11 cellular contexts compared by ENCODE assay signal in genomic region chr18:48326901-48327675, GRCh38.
DNase-seq lines count a peak whose midpoint lies in the region; ATAC-seq, FAIRE-seq and TF ChIP-seq lines count a peak whose summit lies in the region.
"Had no signal": no experiment of that assay in that cellular context is flagged by ENCODE, and none has a peak within 500 bp of the region (broad histone marks: within the 10 kb centered on the region; RNA-seq: fewer than 3 reads in every experiment).

No MANE protein-coding gene starts in this region.

- H3K27me3 ChIP-seq in bronchial epithelial cell (ENCODE audit: control insufficient read depth, insufficient read depth, low read length) (no peaks in the 10 kb centered on the region), HepG2 (ENCODE audit: control insufficient read depth in 1 of 2, insufficient read depth in 2 of 2, low read length in 2 of 2) (peaks cover 0 to 8% of the 10 kb centered on the region in 2 experiments; a peak in 2 of 5 replicates)

- H3K36me3 ChIP-seq in bronchial epithelial cell (ENCODE audit: control insufficient read depth, insufficient read depth, low read length) (no peaks in the 10 kb centered on the region), HepG2 (replicated peaks in 1 of 2; ENCODE audit: control insufficient read depth in 1 of 2, insufficient read depth in 2 of 2, low read length in 2 of 2) (no peaks in the 10 kb centered on the region)

- no peak for TF ChIP-seq EP300 in HepG2 (IDR thresholded peaks at IDR 0.05; ENCODE audit: low read depth in 2 of 2, low read length in 2 of 2)
- TF ChIP-seq EP300 in HepG2 (CRISPR knock-in tag; IDR thresholded peaks at IDR 0.05; ENCODE audit: borderline replicate concordance): no peak

- H2AFZ ChIP-seq in HepG2 (ENCODE audit: low read length): no peak overlapping the region
- H2AFZ ChIP-seq: GM23338 had no signal

- H3K27ac ChIP-seq in HepG2 (ENCODE audit: extremely low read length, insufficient read depth, low read length): no peak overlapping the region

- BruUV-seq in HepG2 (replicated peaks; lab: Mats Ljungman, UMichigan): no TSS peak

- DNase-seq in AG08396 (ENCODE audit: low spot score): peak; percentile 35
- DNase-seq in NCI-H226: peak; percentile 64
- DNase-seq in bronchial epithelial cell (ENCODE audit: low read depth): peak; percentile 72
- no peak for DNase-seq in HepG2 (ENCODE audit: low spot score)
- DNase-seq in midbrain (lab: John Stamatoyannopoulos, UW): no peak
- no peak for DNase-seq in Right ventricle myocardium inferior (ENCODE audit: missing footprints)
- DNase-seq: stimulated activated CD4-positive, alpha-beta T cell treated with anti-CD3 and anti-CD28 coated beads, Interleukin-15, amount 100 ng/mL, for 24 hours had no signal

- H3K9me3 ChIP-seq in HepG2 (ENCODE audit: low read length): no peaks in the 10 kb centered on the region

- no peaks in the 10 kb centered on the region for H4K20me1 ChIP-seq in HepG2 (ENCODE audit: insufficient read depth, low read length)

- TF ChIP-seq CTCF in bronchial epithelial cell (IDR thresholded peaks at IDR 0.05; ENCODE audit: insufficient read depth, low read length, severe bottlenecking): no peak
- no peak for TF ChIP-seq CTCF in HepG2 (CRISPR knock-in tag; IDR thresholded peaks at IDR 0.05)

- no peak overlapping the region for H3K4me2 ChIP-seq in HepG2 (ENCODE audit: low read depth, low read length)
- H3K4me2 ChIP-seq: GM23338 had no signal

- CTCF ChIA-PET in HepG2 (lab: Yijun Ruan, JAX; ENCODE audit: low intra/inter-chr PET ratio, low total read pairs): no interaction called here

- TF ChIP-seq RAD21 in HepG2 (CRISPR knock-in tag; IDR thresholded peaks at IDR 0.05): no peak

- WGBS in HepG2 (ENCODE audit: low lambda C conversion rate): 5% methylated on average over 5 of the region's 11 CpGs

- POLR2A ChIA-PET in HepG2 (lab: Yijun Ruan, JAX): no interaction called here

- in situ Hi-C loops in HepG2 (cut with HindIII; ENCODE audit: extremely low pct_ligation_motif_present, low pct_unique_long_range_greater_than_20kb): no loop called here

- H3K9ac ChIP-seq in HepG2 (ENCODE audit: insufficient read depth, low read depth, low read length): no peak overlapping the region

- no peak for TF ChIP-seq POLR2A in HepG2 (IDR thresholded peaks at IDR 0.05; ENCODE audit: insufficient read depth in 1 of 2, low read depth in 2 of 2, low read length in 2 of 2)

- H3K4me3 ChIP-seq in bronchial epithelial cell (ENCODE audit: low read depth, low read length) (no peak overlapping the region), HepG2 (replicated peaks in 1 of 3; ENCODE audit: insufficient read depth in 1 of 3, low read depth in 2 of 3, low read length in 3 of 3) (no peak overlapping the region)
- H3K4me3 ChIP-seq: GM23338 had no signal

- no peaks in the 10 kb centered on the region for H3K79me2 ChIP-seq in HepG2 (ENCODE audit: insufficient read depth, low read length)

- intact Hi-C loops in HepG2 (cut with micrococcal nuclease; ENCODE audit: unreplicated experiment): no loop called here
- intact Hi-C loops in Right ventricle myocardium inferior (cut with DNase I): no loop called here

- peak; percentile 83 for FAIRE-seq in bronchial epithelial cell (lab: Jason Lieb, UNC)
- FAIRE-seq in HepG2 (lab: Jason Lieb, UNC): no peak

- ATAC-seq in HepG2 (peak; percentile 46; the same call in 2 of the 3 replicates), GM18520 (IDR thresholded peaks at IDR 0.05; ENCODE audit: unreplicated experiment) (no peak), Right ventricle myocardium inferior (no peak), GM21619 (IDR thresholded peaks at IDR 0.05; ENCODE audit: unreplicated experiment) (no peak)
- ATAC-seq: GM23338; stimulated activated memory B cell treated with anti-CD40 and anti-IgM and Interleukin-4, amounts not matched to agents 10 μg/mL and 1 μg/mL and 100 μg/mL, for 72 hours had no signal

- no peaks in the 10 kb centered on the region for H3K4me1 ChIP-seq in HepG2 (ENCODE audit: insufficient read depth, low read length)

TF ChIP-seq in HepG2, 621 proteins besides CTCF, POLR2A, EP300 and RAD21:
- TF ChIP-seq, protein P1, sequence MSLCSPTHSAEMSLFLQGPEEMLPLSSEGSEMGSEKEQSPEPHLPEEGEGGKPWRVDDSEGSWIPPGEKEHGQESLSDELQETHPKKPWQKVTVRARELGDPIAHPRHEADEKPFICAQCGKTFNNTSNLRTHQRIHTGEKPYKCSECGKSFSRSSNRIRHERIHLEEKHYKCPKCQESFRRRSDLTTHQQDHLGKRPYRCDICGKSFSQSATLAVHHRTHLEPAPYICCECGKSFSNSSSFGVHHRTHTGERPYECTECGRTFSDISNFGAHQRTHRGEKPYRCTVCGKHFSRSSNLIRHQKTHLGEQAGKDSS (CRISPR knock-in tag; IDR thresholded peaks at IDR 0.05; ENCODE audit: borderline replicate concordance, low read depth): no peak
- TF ChIP-seq FOSL2 (CRISPR knock-in tag; IDR thresholded peaks at IDR 0.05): 0 out of 2 replicates have a peak, but pooled peaks have one; percentile 9

Comparison
In these comparisons a context has a peak if more than half of its experiments do, and no peak if none do; other contexts are left out.
1. DNase-seq: peak in AG08396 (single experiment), NCI-H226 (single experiment) and bronchial epithelial cell (single experiment); none in HepG2 (single experiment), midbrain (single experiment) and Right ventricle myocardium inferior (single experiment).